In genomic region chr5:158519433-158520025, GRCh38 we compare ENCODE assay signal across 1 cellular context.
TF ChIP-seq lines count a peak whose summit lies in the region.

No MANE protein-coding gene starts in this region.

TF ChIP-seq in HepG2, 621 proteins besides CTCF, POLR2A, EP300 and RAD21 (continued from another document):
- TF ChIP-seq ZNF280D (CRISPR knock-in tag; IDR thresholded peaks at IDR 0.05) (no peak), AGO1 (IDR thresholded peaks at IDR 0.05; ENCODE audit: low read depth, low read length, poor library complexity, severe bottlenecking) (no peak), TOPORS (CRISPR knock-in tag; IDR thresholded peaks at IDR 0.05) (no peak), ZNF790 (CRISPR knock-in tag; IDR thresholded peaks at IDR 0.05; ENCODE audit: borderline replicate concordance) (no peak), RFXAP (CRISPR knock-in tag; IDR thresholded peaks at IDR 0.05; ENCODE audit: borderline replicate concordance) (no peak), POGK (CRISPR knock-in tag; conservative IDR thresholded peaks at IDR 0.05) (no peak), HNF4G (IDR thresholded peaks at IDR 0.05; ENCODE audit: borderline replicate concordance, low read depth, low read length) (peak; percentile 55; the same call in 1 of the 2 replicates), HNF4G (CRISPR knock-in tag; IDR thresholded peaks at IDR 0.05; ENCODE audit: borderline replicate concordance, low read depth) (no peak), CREB3 (CRISPR knock-in tag; IDR thresholded peaks at IDR 0.05) (no peak), TARDBP (CRISPR knock-in tag; IDR thresholded peaks at IDR 0.05) (no peak; the same call in 1 of the 2 replicates), THAP8 (CRISPR knock-in tag; IDR thresholded peaks at IDR 0.05; ENCODE audit: borderline replicate concordance) (no peak)
- TF ChIP-seq, protein P1, sequence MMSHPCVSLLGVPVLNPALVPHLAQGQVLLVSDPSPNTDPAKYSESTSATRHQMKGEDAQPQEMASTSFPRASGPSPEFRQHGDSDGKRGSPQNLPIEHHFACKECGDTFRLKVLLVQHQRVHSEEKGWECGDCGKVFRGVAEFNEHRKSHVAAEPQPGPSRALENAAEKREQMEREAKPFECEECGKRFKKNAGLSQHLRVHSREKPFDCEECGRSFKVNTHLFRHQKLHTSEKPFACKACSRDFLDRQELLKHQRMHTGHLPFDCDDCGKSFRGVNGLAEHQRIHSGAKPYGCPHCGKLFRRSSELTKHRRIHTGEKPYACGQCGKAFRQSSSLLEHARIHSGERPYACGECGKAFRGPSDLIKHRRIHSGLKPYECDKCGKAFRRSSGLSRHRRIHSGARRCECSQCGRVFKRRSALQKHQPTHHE (CRISPR knock-in tag; IDR thresholded peaks at IDR 0.05; ENCODE audit: borderline replicate concordance) = no peak
TF ChIP-seq in HepG2: peak in this region for 92.
